In the genomic region with DNA sequence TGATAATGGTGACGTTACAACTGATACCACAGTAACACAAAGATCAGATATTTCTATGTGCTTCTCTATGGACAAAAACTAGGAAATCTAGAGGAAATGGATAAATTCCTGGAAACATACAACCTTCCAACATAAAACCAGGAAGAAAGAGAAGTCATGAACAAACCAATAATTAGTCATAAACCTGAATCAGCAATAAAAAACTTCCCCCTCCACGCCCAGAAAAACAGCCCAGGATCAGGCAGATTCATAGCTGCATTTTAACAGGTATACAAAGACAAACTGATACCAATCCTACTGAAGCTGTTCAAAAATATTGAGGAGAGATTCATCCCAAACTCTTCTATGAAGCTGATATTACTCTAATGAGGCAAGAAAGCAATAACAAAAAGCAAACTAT, we compare ENCODE assay signal across 1 cellular context.
TF ChIP-seq lines count a peak whose summit lies in the region.

No MANE protein-coding gene starts in this region.

TF ChIP-seq in A549, 52 proteins besides CTCF, POLR2A, EP300 and RAD21 (continued from another document):
- TF ChIP-seq, protein P1, sequence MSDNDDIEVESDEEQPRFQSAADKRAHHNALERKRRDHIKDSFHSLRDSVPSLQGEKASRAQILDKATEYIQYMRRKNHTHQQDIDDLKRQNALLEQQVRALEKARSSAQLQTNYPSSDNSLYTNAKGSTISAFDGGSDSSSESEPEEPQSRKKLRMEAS (IDR thresholded peaks at IDR 0.05), result no peak
- TF ChIP-seq, protein P2, sequence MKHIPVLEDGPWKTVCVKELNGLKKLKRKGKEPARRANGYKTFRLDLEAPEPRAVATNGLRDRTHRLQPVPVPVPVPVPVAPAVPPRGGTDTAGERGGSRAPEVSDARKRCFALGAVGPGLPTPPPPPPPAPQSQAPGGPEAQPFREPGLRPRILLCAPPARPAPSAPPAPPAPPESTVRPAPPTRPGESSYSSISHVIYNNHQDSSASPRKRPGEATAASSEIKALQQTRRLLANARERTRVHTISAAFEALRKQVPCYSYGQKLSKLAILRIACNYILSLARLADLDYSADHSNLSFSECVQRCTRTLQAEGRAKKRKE (CRISPR knock-in tag; IDR thresholded peaks at IDR 0.05; ENCODE audit: low read depth), result no peak
- TF ChIP-seq SREBF2 (IDR thresholded peaks at IDR 0.05), result no peak
- TF ChIP-seq ZSCAN20 (CRISPR knock-in tag; IDR thresholded peaks at IDR 0.05), result no peak
